In the genomic region with DNA sequence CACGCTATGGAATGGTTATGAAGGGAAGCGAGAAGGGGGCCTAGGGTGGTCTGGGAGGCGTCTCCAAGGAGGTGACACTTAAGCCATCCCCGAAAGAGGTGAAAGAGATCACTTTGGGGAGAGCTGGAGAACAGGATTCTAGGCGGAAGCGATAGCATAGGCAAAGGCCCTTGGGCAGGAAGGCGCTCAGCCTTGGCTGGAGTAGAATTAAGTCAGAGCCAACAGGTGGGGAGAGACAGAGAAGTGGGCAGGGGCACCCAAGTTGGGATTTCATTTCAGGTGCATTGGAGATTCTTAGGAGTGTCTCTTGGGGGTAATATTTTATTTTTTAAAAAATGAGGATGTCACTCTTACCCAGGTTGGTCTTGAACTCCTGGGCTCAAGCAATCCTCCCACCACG, we compare ENCODE assay signal across 7 cellular contexts. TPM values are rescaled to one million over a fixed set of nuclear protein-coding genes. Genes with fewer than 3 reads are reported as not detected.
DNase-seq lines count a peak whose midpoint lies in the region; ATAC-seq and TF ChIP-seq lines count a peak whose summit lies in the region.
"Had no signal": no experiment of that assay in that cellular context is flagged by ENCODE, and none has a peak within 500 bp of the region (broad histone marks: within the 10 kb centered on the region; RNA-seq: fewer than 3 reads in every experiment).

No MANE protein-coding gene starts in this region.

- H3K27ac ChIP-seq in right cardiac atrium (ENCODE audit: low read length), result peak overlapping the region; percentile 32
- H3K27ac ChIP-seq in heart left ventricle, result peak overlapping the region in 6 of 12 donors; percentile 29 to 82 (median 66)
- H3K27ac ChIP-seq in urinary bladder (ENCODE audit: low read depth), result peak overlapping the region; percentile 62

- TF ChIP-seq POLR2A in heart left ventricle (IDR thresholded peaks at IDR 0.05), result no peak

- H3K4me1 ChIP-seq in right cardiac atrium (ENCODE audit: control insufficient read depth, insufficient read depth, low read length) (no peaks in the 10 kb centered on the region), heart left ventricle (peaks cover 0 to 26% (median 10%) of the 10 kb centered on the region in 12 donors), iPS-15b (ENCODE audit: control insufficient read depth, insufficient read depth, low read length) (peaks cover 5% of the 10 kb centered on the region), urinary bladder (ENCODE audit: insufficient read depth) (no peaks in the 10 kb centered on the region)

- no peaks in the 10 kb centered on the region for H3K27me3 ChIP-seq in right cardiac atrium (ENCODE audit: control insufficient read depth, insufficient read depth)
- peaks cover 9 to 27% (median 21%) of the 10 kb centered on the region in 9 donors for H3K27me3 ChIP-seq in heart left ventricle
- peaks cover 11% of the 10 kb centered on the region for H3K27me3 ChIP-seq in iPS-15b (ENCODE audit: control insufficient read depth, insufficient read depth, low read length)

- DNase-seq in right cardiac atrium, result no peak
- no peak for DNase-seq in heart left ventricle
- no peak for DNase-seq in central memory CD4-positive, alpha-beta T cell
- no peak for DNase-seq in UCSD-AML1 (lab: John Stamatoyannopoulos, UW; ENCODE audit: unreplicated experiment)

- H3K4me3 ChIP-seq in right cardiac atrium (ENCODE audit: low read length), result no peak overlapping the region
- H3K4me3 ChIP-seq in heart left ventricle, result peak overlapping the region in 4 of 12 donors; percentile 43 to 54 (median 52)
- peak overlapping the region; percentile 49 for H3K4me3 ChIP-seq in iPS-15b (ENCODE audit: low read depth, low read length)
- H3K4me3 ChIP-seq in urinary bladder (ENCODE audit: low read depth, low read length), result no peak overlapping the region
- H3K4me3 ChIP-seq: mucosa of descending colon had no signal

- H3K36me3 ChIP-seq in heart left ventricle, result peaks cover 0 to 37% (median 22%) of the 10 kb centered on the region in 9 donors
- peaks cover 19% of the 10 kb centered on the region for H3K36me3 ChIP-seq in iPS-15b (ENCODE audit: control insufficient read depth, insufficient read depth, low read length)
- no peaks in the 10 kb centered on the region for H3K36me3 ChIP-seq in urinary bladder (ENCODE audit: insufficient read depth)

- intact Hi-C loops in right cardiac atrium (cut with DNase I), result no loop called here
- intact Hi-C loops in heart left ventricle (cut with DNase I), result loop anchor here in 1 of 10 donors (5.0 kb wide), 1 partner anchor 160 kb away; no protein-coding TSS in a partner anchor

- no peak overlapping the region for H3K9ac ChIP-seq in iPS-15b (ENCODE audit: low read depth, low read length)

- no peak for TF ChIP-seq CTCF in heart left ventricle (IDR thresholded peaks at IDR 0.05)

- WGBS in right cardiac atrium, result 69% methylated on average over 8 of the region's 8 CpGs
- 72 to 78% (median 76%) methylated on average over 8 of the region's 8 CpGs for WGBS in heart left ventricle, 4 donors
- WGBS in urinary bladder, result 62% methylated on average over 8 of the region's 8 CpGs

- ATAC-seq in right cardiac atrium (no peak), heart left ventricle (no peak)

- no peaks in the 10 kb centered on the region for H3K9me3 ChIP-seq in right cardiac atrium (ENCODE audit: control insufficient read depth, low read length)
- no peaks in the 10 kb centered on the region for H3K9me3 ChIP-seq in heart left ventricle
- no peaks in the 10 kb centered on the region for H3K9me3 ChIP-seq in iPS-15b (ENCODE audit: control insufficient read depth, insufficient read depth, low read length)
- H3K9me3 ChIP-seq: mucosa of descending colon had no signal

RNA-seq across cellular contexts. Expression of gene SNRPD2, which starts 9.6 kb away (rescaled TPM):
- total RNA-seq in right cardiac atrium, result 100 to 1,000 TPM; 246 to 297 (median 285) TPM
- 281 TPM for polyA plus RNA-seq in right cardiac atrium
- 100 to 1,000 TPM; 149 to 343 (median 248) TPM for total RNA-seq in heart left ventricle
- 100 to 1,000 TPM; 318 to 343 TPM for polyA plus RNA-seq in heart left ventricle
- total RNA-seq in urinary bladder, result 177 TPM
- 340 TPM for polyA plus RNA-seq in urinary bladder

RNA-seq across cellular contexts. Expression of gene QPCTL, which starts 10.3 kb away (rescaled TPM):
- total RNA-seq in right cardiac atrium (1 to 10 TPM; 2.5 to 3.3 (median 3.1) TPM), heart left ventricle (1 to 10 TPM; 1.5 to 5.5 (median 2.8) TPM), urinary bladder (2.4 TPM)
- polyA plus RNA-seq in right cardiac atrium (2.7 TPM), heart left ventricle (1 to 10 TPM; 2.9 to 4.5 TPM), urinary bladder (7.0 TPM)

RNA-seq across cellular contexts. Expression of gene GIPR, which starts 14.1 kb away (rescaled TPM):
- total RNA-seq in right cardiac atrium, result 10 to 100 TPM in 3 of 4 donors, 1 to 10 TPM in 1; 8.5 to 16.7 (median 12.5) TPM
- polyA plus RNA-seq in right cardiac atrium, result 8.7 TPM
- 1 to 10 TPM in 7 of 9 donors, under 1 TPM in 2; 0.64 to 7.1 (median 4.8) TPM for total RNA-seq in heart left ventricle
- 1 to 10 TPM; 1.9 to 8.1 TPM for polyA plus RNA-seq in heart left ventricle
- total RNA-seq in urinary bladder, result 0.26 TPM
- polyA plus RNA-seq in urinary bladder, result 0.70 TPM

RNA-seq across cellular contexts. Expression of gene EML2, which starts 42.9 kb away (rescaled TPM):
- total RNA-seq in right cardiac atrium (10 to 100 TPM; 25.2 to 37.9 (median 33.7) TPM), heart left ventricle (10 to 100 TPM; 22.4 to 50.2 (median 44.1) TPM), urinary bladder (16.9 TPM)
- polyA plus RNA-seq in right cardiac atrium (19.0 TPM), heart left ventricle (10 to 100 TPM; 19.0 to 23.2 TPM), urinary bladder (41.2 TPM)

RNA-seq across cellular contexts. Expression of gene FBXO46, which starts 48.6 kb away (rescaled TPM):
- 10 to 100 TPM; 11.4 to 13.2 (median 12.6) TPM for total RNA-seq in right cardiac atrium
- 9.4 TPM for polyA plus RNA-seq in right cardiac atrium
- 10 to 100 TPM in 6 of 9 donors, 1 to 10 TPM in 3; 9.1 to 17.8 (median 10.3) TPM for total RNA-seq in heart left ventricle
- 1 to 10 TPM; 7.2 TPM for polyA plus RNA-seq in heart left ventricle
- 4.3 TPM for total RNA-seq in urinary bladder
- polyA plus RNA-seq in urinary bladder, result 11.0 TPM
